Comparison of ENCODE assay signal across 8 cellular contexts in the genomic region with DNA sequence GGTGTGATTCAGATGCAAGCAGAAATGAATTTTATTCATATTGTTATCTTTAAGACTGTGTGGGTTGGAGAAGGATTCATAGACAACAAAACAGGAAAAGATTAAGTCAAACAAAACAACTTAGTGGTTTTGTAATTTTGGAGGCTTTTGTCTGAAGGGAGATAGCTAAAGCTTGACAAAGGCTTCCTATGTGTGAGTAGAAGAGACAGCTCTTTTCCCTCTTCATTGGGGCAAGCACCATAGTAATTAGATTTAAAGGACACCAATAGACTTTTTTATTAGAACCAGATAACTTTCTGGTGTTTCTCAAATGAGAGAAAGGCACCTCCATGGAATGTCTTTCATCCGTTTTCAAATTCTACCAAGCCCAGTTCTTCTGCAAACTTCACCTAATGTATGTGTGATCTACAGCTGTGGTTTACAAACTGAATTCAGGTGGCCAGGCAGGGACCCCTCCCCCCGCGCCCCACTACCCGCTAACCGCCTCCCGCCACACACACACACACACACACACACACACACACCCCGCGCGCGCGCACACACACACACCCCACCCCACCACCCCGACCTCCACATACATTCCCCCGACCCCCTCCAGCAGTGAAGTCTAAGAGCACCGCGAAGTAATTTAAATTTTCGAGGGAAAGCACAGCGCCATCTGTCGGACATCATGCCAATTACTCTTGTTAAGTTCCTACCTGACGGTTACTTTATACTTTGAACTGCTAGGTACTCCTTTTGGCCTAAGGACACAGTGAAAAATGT. TPM values are rescaled to one million over a fixed set of nuclear protein-coding genes. Genes with fewer than 3 reads are reported as not detected.
DNase-seq lines count a peak whose midpoint lies in the region; ATAC-seq and TF ChIP-seq lines count a peak whose summit lies in the region.

No MANE protein-coding gene starts in this region.

- no peaks in the 10 kb centered on the region for H3K27me3 ChIP-seq in lung (ENCODE audit: control insufficient read depth, insufficient read depth)

- H3K9me3 ChIP-seq in lung (ENCODE audit: control insufficient read depth in 2 of 2, insufficient read depth in 1 of 2, low read length in 1 of 2), result no peaks in the 10 kb centered on the region

- TF ChIP-seq CTCF in LNCaP clone FGC (IDR thresholded peaks at IDR 0.05; ENCODE audit: control insufficient read depth, extremely low read depth, insufficient read depth) (peak; percentile 49), lung (IDR thresholded peaks at IDR 0.05; ENCODE audit: control extremely low read depth, extremely low read depth) (peak; percentile 40)

- peaks cover 0 to 2% of the 10 kb centered on the region in 2 donors for H3K4me1 ChIP-seq in lung (ENCODE audit: control insufficient read depth in 2 of 2, insufficient read depth in 2 of 2, low read length in 2 of 2)

- H3K27ac ChIP-seq in lung (ENCODE audit: low read depth in 1 of 2, low read length in 1 of 2), result no peak overlapping the region

- WGBS in lung, 2 donors, result 5 to 11% methylated on average over 19 of the region's 19 CpGs

- peak; percentile 85 for ATAC-seq in GM21529 (IDR thresholded peaks at IDR 0.05; ENCODE audit: unreplicated experiment)
- peak; percentile 77 for ATAC-seq in lung (ENCODE audit: insufficient read depth, low FRiP score)

- H3K4me3 ChIP-seq in LNCaP clone FGC (ENCODE audit: low read depth, low read length) (no peak overlapping the region), lung (no peak overlapping the region)

- DNase-seq in D341Med (ENCODE audit: low spot score) (peak; percentile 65), LNCaP clone FGC (ENCODE audit: low read depth) (peak; percentile 23), dermis blood vessel endothelial cell (peak; percentile 87), lung (ENCODE audit: low spot score) (peak; percentile 67), HPDE6-E6E7 (ENCODE audit: extremely low spot score) (no peak)
- DNase-seq in activated CD4-positive, alpha-beta T cell treated with anti-CD3 and anti-CD28 coated beads for 4 hours, result peak; percentile 46 to 56
- DNase-seq in stimulated activated CD8-positive, alpha-beta memory T cell treated with anti-CD3 and anti-CD28 coated beads, Interleukin-15, amount 100 ng/mL, for 48 hours (ENCODE audit: low read depth in 2 of 2), result peak; percentile 28 to 33

- no peaks in the 10 kb centered on the region for H3K36me3 ChIP-seq in lung (ENCODE audit: control insufficient read depth in 2 of 2, insufficient read depth in 2 of 2, low read length in 2 of 2)

RNA-seq across cellular contexts. Expression of gene PPP1R1C, which starts 31.7 kb away (rescaled TPM):
- 0.28 and 0.51 TPM in 2 replicates for total RNA-seq in dermis blood vessel endothelial cell
- 1 to 10 TPM; 3.9 to 5.2 TPM for total RNA-seq in lung
- polyA plus RNA-seq in lung, result 1 to 10 TPM; 1.2 to 6.3 TPM
